Comparison of ENCODE assay signal across 1 cellular context in genomic region chr15:50150349-50150748, GRCh38.
TF ChIP-seq lines count a peak whose summit lies in the region.

No MANE protein-coding gene starts in this region.

TF ChIP-seq in GM12878, 131 proteins besides CTCF, POLR2A, EP300 and RAD21 (continued from another document):
- TF ChIP-seq, protein P1, sequence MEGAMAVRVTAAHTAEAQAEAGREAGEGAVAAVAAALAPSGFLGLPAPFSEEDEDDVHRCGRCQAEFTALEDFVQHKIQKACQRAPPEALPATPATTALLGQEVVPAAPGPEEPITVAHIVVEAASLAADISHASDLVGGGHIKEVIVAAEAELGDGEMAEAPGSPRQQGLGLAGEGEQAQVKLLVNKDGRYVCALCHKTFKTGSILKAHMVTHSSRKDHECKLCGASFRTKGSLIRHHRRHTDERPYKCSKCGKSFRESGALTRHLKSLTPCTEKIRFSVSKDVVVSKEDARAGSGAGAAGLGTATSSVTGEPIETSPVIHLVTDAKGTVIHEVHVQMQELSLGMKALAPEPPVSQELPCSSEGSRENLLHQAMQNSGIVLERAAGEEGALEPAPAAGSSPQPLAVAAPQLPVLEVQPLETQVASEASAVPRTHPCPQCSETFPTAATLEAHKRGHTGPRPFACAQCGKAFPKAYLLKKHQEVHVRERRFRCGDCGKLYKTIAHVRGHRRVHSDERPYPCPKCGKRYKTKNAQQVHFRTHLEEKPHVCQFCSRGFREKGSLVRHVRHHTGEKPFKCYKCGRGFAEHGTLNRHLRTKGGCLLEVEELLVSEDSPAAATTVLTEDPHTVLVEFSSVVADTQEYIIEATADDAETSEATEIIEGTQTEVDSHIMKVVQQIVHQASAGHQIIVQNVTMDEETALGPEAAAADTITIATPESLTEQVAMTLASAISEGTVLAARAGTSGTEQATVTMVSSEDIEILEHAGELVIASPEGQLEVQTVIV (IDR thresholded peaks at IDR 0.05; ENCODE audit: borderline replicate concordance, partially characterized antibody), result no peak
- TF ChIP-seq BCL11A (IDR thresholded peaks at IDR 0.05; ENCODE audit: low read depth, low read length) (no peak), JUNB (IDR thresholded peaks at IDR 0.05) (peak; percentile 60), TBL1XR1 (IDR thresholded peaks at IDR 0.05; ENCODE audit: low read depth, low read length) (no peak), BMI1 (IDR thresholded peaks at IDR 0.05; ENCODE audit: borderline replicate concordance) (no peak), RUNX3 (IDR thresholded peaks at IDR 0.05; ENCODE audit: low read length) (peak; percentile 49; the same call in 1 of the 2 replicates), CBFB (IDR thresholded peaks at IDR 0.05; ENCODE audit: low read depth) (no peak), SMC3 (IDR thresholded peaks at IDR 0.05; ENCODE audit: borderline replicate concordance, low read length) (no peak), IRF4 (IDR thresholded peaks at IDR 0.05; ENCODE audit: low read depth, low read length) (peak; percentile 69; the same call in 1 of the 2 replicates), SPI1 (IDR thresholded peaks at IDR 0.05; ENCODE audit: borderline replicate concordance, insufficient read depth, low read depth, low read length) (no peak), EGR1 (IDR thresholded peaks at IDR 0.05; ENCODE audit: borderline replicate concordance in 1 of 2, low read depth in 2 of 2, low read length in 2 of 2) (no peak), CUX1 (IDR thresholded peaks at IDR 0.05; ENCODE audit: insufficient replicate concordance, low read depth, low read length) (no peak), SMARCA5 (IDR thresholded peaks at IDR 0.05) (no peak)
- TF ChIP-seq, protein P2, sequence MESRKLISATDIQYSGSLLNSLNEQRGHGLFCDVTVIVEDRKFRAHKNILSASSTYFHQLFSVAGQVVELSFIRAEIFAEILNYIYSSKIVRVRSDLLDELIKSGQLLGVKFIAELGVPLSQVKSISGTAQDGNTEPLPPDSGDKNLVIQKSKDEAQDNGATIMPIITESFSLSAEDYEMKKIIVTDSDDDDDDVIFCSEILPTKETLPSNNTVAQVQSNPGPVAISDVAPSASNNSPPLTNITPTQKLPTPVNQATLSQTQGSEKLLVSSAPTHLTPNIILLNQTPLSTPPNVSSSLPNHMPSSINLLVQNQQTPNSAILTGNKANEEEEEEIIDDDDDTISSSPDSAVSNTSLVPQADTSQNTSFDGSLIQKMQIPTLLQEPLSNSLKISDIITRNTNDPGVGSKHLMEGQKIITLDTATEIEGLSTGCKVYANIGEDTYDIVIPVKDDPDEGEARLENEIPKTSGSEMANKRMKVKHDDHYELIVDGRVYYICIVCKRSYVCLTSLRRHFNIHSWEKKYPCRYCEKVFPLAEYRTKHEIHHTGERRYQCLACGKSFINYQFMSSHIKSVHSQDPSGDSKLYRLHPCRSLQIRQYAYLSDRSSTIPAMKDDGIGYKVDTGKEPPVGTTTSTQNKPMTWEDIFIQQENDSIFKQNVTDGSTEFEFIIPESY (IDR thresholded peaks at IDR 0.05), result no peak
- TF ChIP-seq, protein P3, sequence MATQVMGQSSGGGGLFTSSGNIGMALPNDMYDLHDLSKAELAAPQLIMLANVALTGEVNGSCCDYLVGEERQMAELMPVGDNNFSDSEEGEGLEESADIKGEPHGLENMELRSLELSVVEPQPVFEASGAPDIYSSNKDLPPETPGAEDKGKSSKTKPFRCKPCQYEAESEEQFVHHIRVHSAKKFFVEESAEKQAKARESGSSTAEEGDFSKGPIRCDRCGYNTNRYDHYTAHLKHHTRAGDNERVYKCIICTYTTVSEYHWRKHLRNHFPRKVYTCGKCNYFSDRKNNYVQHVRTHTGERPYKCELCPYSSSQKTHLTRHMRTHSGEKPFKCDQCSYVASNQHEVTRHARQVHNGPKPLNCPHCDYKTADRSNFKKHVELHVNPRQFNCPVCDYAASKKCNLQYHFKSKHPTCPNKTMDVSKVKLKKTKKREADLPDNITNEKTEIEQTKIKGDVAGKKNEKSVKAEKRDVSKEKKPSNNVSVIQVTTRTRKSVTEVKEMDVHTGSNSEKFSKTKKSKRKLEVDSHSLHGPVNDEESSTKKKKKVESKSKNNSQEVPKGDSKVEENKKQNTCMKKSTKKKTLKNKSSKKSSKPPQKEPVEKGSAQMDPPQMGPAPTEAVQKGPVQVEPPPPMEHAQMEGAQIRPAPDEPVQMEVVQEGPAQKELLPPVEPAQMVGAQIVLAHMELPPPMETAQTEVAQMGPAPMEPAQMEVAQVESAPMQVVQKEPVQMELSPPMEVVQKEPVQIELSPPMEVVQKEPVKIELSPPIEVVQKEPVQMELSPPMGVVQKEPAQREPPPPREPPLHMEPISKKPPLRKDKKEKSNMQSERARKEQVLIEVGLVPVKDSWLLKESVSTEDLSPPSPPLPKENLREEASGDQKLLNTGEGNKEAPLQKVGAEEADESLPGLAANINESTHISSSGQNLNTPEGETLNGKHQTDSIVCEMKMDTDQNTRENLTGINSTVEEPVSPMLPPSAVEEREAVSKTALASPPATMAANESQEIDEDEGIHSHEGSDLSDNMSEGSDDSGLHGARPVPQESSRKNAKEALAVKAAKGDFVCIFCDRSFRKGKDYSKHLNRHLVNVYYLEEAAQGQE (IDR thresholded peaks at IDR 0.05; ENCODE audit: low read depth, low read length), result no peak
